8 cellular contexts compared by ENCODE assay signal in genomic region chr19:21358768-21359451, GRCh38. TPM values are rescaled to one million over a fixed set of nuclear protein-coding genes. Genes with fewer than 3 reads are reported as not detected.
DNase-seq lines count a peak whose midpoint lies in the region; ATAC-seq and TF ChIP-seq lines count a peak whose summit lies in the region.

ZNF738 (plus strand) TSS chr19:21359000; CDS start chr19:21359141, 141 bp downstream.

- no peak for TF ChIP-seq EP300 in gastroesophageal sphincter (IDR thresholded peaks at IDR 0.05)

- H3K36me3 ChIP-seq in GM23248 (ENCODE audit: low read depth) (peaks cover 10% of the 10 kb centered on the region), gastroesophageal sphincter (peaks cover 0 to 12% of the 10 kb centered on the region in 2 donors), neuronal stem cell (replicated peaks in 1 of 2; ENCODE audit: control insufficient read depth in 2 of 2, insufficient read depth in 2 of 2, low read length in 2 of 2) (peaks cover 17 to 40% of the 10 kb centered on the region in 2 donors), subcutaneous abdominal adipose tissue (ENCODE audit: control insufficient read depth in 5 of 5, insufficient read depth in 5 of 5, low read length in 5 of 5) (peaks cover 0 to 3% (median 0%) of the 10 kb centered on the region in 5 donors)

- TF ChIP-seq CTCF in LNCaP clone FGC (IDR thresholded peaks at IDR 0.05; ENCODE audit: control insufficient read depth, extremely low read depth, insufficient read depth) (no peak), gastroesophageal sphincter (IDR thresholded peaks at IDR 0.05) (no peak)

- peaks cover 19% of the 10 kb centered on the region for H3K79me2 ChIP-seq in GM23248 (ENCODE audit: insufficient read depth)

- no peaks in the 10 kb centered on the region for H3K9me3 ChIP-seq in GM23248 (ENCODE audit: low read depth)
- no peaks in the 10 kb centered on the region for H3K9me3 ChIP-seq in gastroesophageal sphincter
- peaks cover 8 to 50% of the 10 kb centered on the region in 2 donors for H3K9me3 ChIP-seq in neuronal stem cell (replicated peaks in 1 of 2; ENCODE audit: control insufficient read depth in 2 of 2, insufficient read depth in 1 of 2, low read depth in 1 of 2, low read length in 2 of 2)
- no peaks in the 10 kb centered on the region for H3K9me3 ChIP-seq in subcutaneous abdominal adipose tissue (ENCODE audit: control insufficient read depth in 5 of 5, low read length in 5 of 5)

- peak within 1 kb of the TSS; percentile 71 for H3K14ac ChIP-seq in neuronal stem cell (ENCODE audit: low read length)

- H3K4me3 ChIP-seq in GM23248, result peak within 1 kb of the TSS; percentile 96
- H3K4me3 ChIP-seq in LNCaP clone FGC (ENCODE audit: low read depth, low read length), result peak within 1 kb of the TSS; percentile 85
- peak within 1 kb of the TSS; percentile 70 to 77 for H3K4me3 ChIP-seq in gastroesophageal sphincter
- H3K4me3 ChIP-seq in neuronal stem cell (ENCODE audit: low read length in 2 of 2), result peak within 1 kb of the TSS; percentile 73 to 90
- peak within 1 kb of the TSS; percentile 74 to 97 (median 95) for H3K4me3 ChIP-seq in subcutaneous abdominal adipose tissue (ENCODE audit: low read depth in 1 of 5, low read length in 5 of 5)

- H3K23ac ChIP-seq in neuronal stem cell (ENCODE audit: low read depth, low read length, poor library complexity), result no peak within 1 kb of the TSS

- H4K8ac ChIP-seq in neuronal stem cell (ENCODE audit: low read depth, low read length), result peak within 1 kb of the TSS; percentile 92

- H2BK120ac ChIP-seq in neuronal stem cell (ENCODE audit: low read depth, low read length), result no peak within 1 kb of the TSS

- H2BK15ac ChIP-seq in neuronal stem cell (ENCODE audit: low read length), result no peak within 1 kb of the TSS

- H3K27ac ChIP-seq in GM23248, result peak within 1 kb of the TSS; percentile 92
- H3K27ac ChIP-seq in gastroesophageal sphincter, result peak within 1 kb of the TSS; percentile 19 to 88 (median 84)
- peak within 1 kb of the TSS; percentile 95 for H3K27ac ChIP-seq in neuronal stem cell (replicated peaks; ENCODE audit: low read length)
- peak within 1 kb of the TSS; percentile 57 for H3K27ac ChIP-seq in subcutaneous abdominal adipose tissue (ENCODE audit: low read depth, low read length)

- peak within 1 kb of the TSS; percentile 92 for H4K91ac ChIP-seq in neuronal stem cell (ENCODE audit: low read depth, low read length, poor library complexity)

- H4K20me1 ChIP-seq in GM23248 (ENCODE audit: insufficient read depth), result no peaks in the 10 kb centered on the region

- ATAC-seq in gastroesophageal sphincter, result peak; percentile 100

- H3K4me2 ChIP-seq in GM23248 (ENCODE audit: unreplicated experiment), result peak within 1 kb of the TSS; percentile 93
- H3K4me2 ChIP-seq in neuronal stem cell (ENCODE audit: insufficient read depth, low read length, poor library complexity, severe bottlenecking), result peak within 1 kb of the TSS; percentile 45

- peak within 1 kb of the TSS; percentile 99 for H3K18ac ChIP-seq in neuronal stem cell (ENCODE audit: low read length)

- 0 out of 2 replicates have a peak, but pooled peaks cover 6% of the 10 kb centered on the region for H3F3A ChIP-seq in GM23248 (ENCODE audit: insufficient read depth)

- H3K4ac ChIP-seq in neuronal stem cell (ENCODE audit: low read length), result no peak within 1 kb of the TSS

- peaks cover 2% of the 10 kb centered on the region for H3K79me1 ChIP-seq in neuronal stem cell (ENCODE audit: low read depth, low read length)

- H2AK5ac ChIP-seq in neuronal stem cell (ENCODE audit: low read depth, low read length), result peak within 1 kb of the TSS; percentile 56

- peak; percentile 96 for DNase-seq in Daoy (ENCODE audit: low read depth)
- DNase-seq in GM23248, result peak; percentile 98
- peak; percentile 95 for DNase-seq in LNCaP clone FGC (ENCODE audit: low read depth)
- DNase-seq in activated naive CD4-positive, alpha-beta T cell treated with Interleukin-2 at 50 U/mL for 16 hours, result peak; percentile 87
- peak; percentile 96 for DNase-seq in neuronal stem cell (ENCODE audit: low spot score)

- peak within 1 kb of the TSS; percentile 22 for H2BK12ac ChIP-seq in neuronal stem cell (ENCODE audit: low read length)

- peak within 1 kb of the TSS; percentile 87 for H2BK5ac ChIP-seq in neuronal stem cell (ENCODE audit: low read length)

- no peaks in the 10 kb centered on the region for H3K27me3 ChIP-seq in GM23248 (replicated peaks; ENCODE audit: insufficient read depth)
- H3K27me3 ChIP-seq in gastroesophageal sphincter, result no peaks in the 10 kb centered on the region
- H3K27me3 ChIP-seq in neuronal stem cell (ENCODE audit: control insufficient read depth in 3 of 3, insufficient read depth in 3 of 3, low read depth in 1 of 3, low read length in 3 of 3), result no peaks in the 10 kb centered on the region
- no peaks in the 10 kb centered on the region for H3K27me3 ChIP-seq in subcutaneous abdominal adipose tissue (ENCODE audit: control insufficient read depth in 5 of 5, insufficient read depth in 4 of 5, low read length in 5 of 5)

- peak within 1 kb of the TSS; percentile 99 for H2AFZ ChIP-seq in GM23248
- peak within 1 kb of the TSS; percentile 78 for H2AFZ ChIP-seq in neuronal stem cell (ENCODE audit: low read length)

- in situ Hi-C loops in GM23248 (cut with MboI), result no loop called here

- WGBS in GM23248 (ENCODE audit: low coverage in 1 of 2, low lambda C conversion rate in 2 of 2, missing lambda C conversion rate in 2 of 2), 2 experiments, result 2% methylated on average over 35 to 36 of the region's 36 CpGs
- WGBS in gastroesophageal sphincter (ENCODE audit: low coverage in 1 of 2), 2 donors, result 0% methylated on average over 3 to 12 of the region's 36 CpGs
- no CpG with 5 or more reads among the region's 36 CpGs for whole genome bisulfite sequencing in neuronal stem cell (ENCODE audit: extremely low coverage in 2 of 2, insufficient read length in 2 of 2, insufficient replicate concordance in 1 of 2), 2 donors

- H3K4me1 ChIP-seq in GM23248 (ENCODE audit: insufficient read depth), result no peaks in the 10 kb centered on the region
- peaks cover 0 to 12% (median 0%) of the 10 kb centered on the region in 3 donors for H3K4me1 ChIP-seq in gastroesophageal sphincter
- H3K4me1 ChIP-seq in neuronal stem cell (ENCODE audit: control insufficient read depth in 2 of 2, insufficient read depth in 1 of 2, low read depth in 1 of 2, low read length in 2 of 2), result no peaks in the 10 kb centered on the region
- peaks cover 2 to 13% (median 4%) of the 10 kb centered on the region in 5 donors for H3K4me1 ChIP-seq in subcutaneous abdominal adipose tissue (ENCODE audit: control insufficient read depth in 5 of 5, insufficient read depth in 5 of 5, low read length in 5 of 5)

- TF ChIP-seq POLR2A in Raji (IDR thresholded peaks at IDR 0.05; ENCODE audit: insufficient read depth, low read depth, low read length) (peak; percentile 76), gastroesophageal sphincter (IDR thresholded peaks at IDR 0.05) (no peak)

- H3K9ac ChIP-seq in GM23248 (peak within 1 kb of the TSS; percentile 95), neuronal stem cell (ENCODE audit: low read depth, low read length, poor library complexity) (peak within 1 kb of the TSS; percentile 93), subcutaneous abdominal adipose tissue (ENCODE audit: low read length in 5 of 5) (peak within 1 kb of the TSS; percentile 73 to 94 (median 84))

- H3K9me2 ChIP-seq in GM23248 (ENCODE audit: insufficient read depth), result no peaks in the 10 kb centered on the region

RNA-seq across cellular contexts. Expression of gene ZNF738, which starts in this region (rescaled TPM):
- 17.9 and 20.9 TPM in 2 replicates for total RNA-seq in Daoy (2014; rRNA removed; shearing (Covaris generic))
- 6.7 and 10.6 TPM in 2 replicates for total RNA-seq in GM23248 (2014; rRNA removed; shearing (Covaris generic))
- 4.9 and 6.3 TPM in 2 replicates for polyA plus RNA-seq in GM23248 (2016; fragmentation: Nextera tagmentation; extraction: Ambion mirVana)
- total RNA-seq in gastroesophageal sphincter, result 1 to 10 TPM; 4.5 to 8.1 (median 5.4) TPM
- 140 TPM for polyA plus RNA-seq in neuronal stem cell (2013, experiment 1 of 2)
- 141 TPM for polyA plus RNA-seq in neuronal stem cell (2013, experiment 2 of 2)

Comparison
In these comparisons a context has a peak if more than half of its experiments do, and no peak if none do; other contexts are left out.
1. Peak in every context shown above with its lines: DNase-seq, ATAC-seq, H3K4me3 ChIP-seq and H3K27ac ChIP-seq.